9 cellular contexts compared by ENCODE assay signal in genomic region chr6:3228791-3229565, GRCh38. TPM values are rescaled to one million over a fixed set of nuclear protein-coding genes. Genes with fewer than 3 reads are reported as not detected.
DNase-seq lines count a peak whose midpoint lies in the region; ATAC-seq and TF ChIP-seq lines count a peak whose summit lies in the region.
"Had no signal": no experiment of that assay in that cellular context is flagged by ENCODE, and none has a peak within 500 bp of the region (broad histone marks: within the 10 kb centered on the region; RNA-seq: fewer than 3 reads in every experiment).

No MANE protein-coding gene starts in this region.

- 84% methylated on average over 33 of the region's 62 CpGs for WGBS in mammary epithelial cell (ENCODE audit: low coverage, missing lambda C conversion rate)

- H3K4me2 ChIP-seq in mammary epithelial cell (ENCODE audit: insufficient read depth, low read depth, low read length) = no peak overlapping the region

- no peak overlapping the region for H3K9ac ChIP-seq in mammary epithelial cell (ENCODE audit: insufficient read depth, low read length)
- no peak overlapping the region for H3K9ac ChIP-seq in SK-N-MC (ENCODE audit: insufficient read length)

- H3K79me2 ChIP-seq in mammary epithelial cell (ENCODE audit: insufficient read depth, low read length) = no peaks in the 10 kb centered on the region

- H3K27ac ChIP-seq in breast epithelium = no peak overlapping the region
- no peak overlapping the region for H3K27ac ChIP-seq in mammary epithelial cell (ENCODE audit: insufficient read depth, low read depth, low read length)
- no peak overlapping the region for H3K27ac ChIP-seq in SK-N-MC

- no peak for TF ChIP-seq POLR2A in breast epithelium (IDR thresholded peaks at IDR 0.05)

- dilution Hi-C loops in mammary epithelial cell (cut with HindIII; ENCODE audit: low sequenced_read_pairs) = no loop called here

- intact Hi-C loops in breast epithelium (cut with DNase I; ENCODE audit: low total_unique reads) = no loop called here
- intact Hi-C loops in mammary epithelial cell (cut with micrococcal nuclease) = no loop called here

- DNase-seq in breast epithelium (ENCODE audit: low spot score in 2 of 2) (no peak), mammary epithelial cell (no peak), SK-N-MC (ENCODE audit: low read depth, low spot score) (no peak), ecto neural progenitor cell (ENCODE audit: low spot score) (peak; percentile 82), retina (peak; percentile 95), 8988T (no peak), superior temporal gyrus (ENCODE audit: extremely low spot score) (no peak)
- DNase-seq: DND-41 had no signal

- H3K36me3 ChIP-seq in breast epithelium = no peaks in the 10 kb centered on the region
- H3K36me3 ChIP-seq in mammary epithelial cell (ENCODE audit: insufficient read depth, low read length) = no peaks in the 10 kb centered on the region
- H3K36me3 ChIP-seq in SK-N-MC (ENCODE audit: insufficient read depth, low read length) = peaks cover 6% of the 10 kb centered on the region; the same call in 1 of the 2 replicates

- CTCF ChIA-PET in mammary epithelial cell (lab: Charles Lee; ENCODE audit: low non-redundant PET) = interaction anchor here (0.6 kb wide), 1 partner anchor 72 kb away, joined by 4 read pairs; the partner anchor contains the start of gene TUBB2A

- no peaks in the 10 kb centered on the region for H3K9me3 ChIP-seq in breast epithelium
- no peaks in the 10 kb centered on the region for H3K9me3 ChIP-seq in mammary epithelial cell (replicated peaks; ENCODE audit: insufficient read depth, low read length)
- H3K9me3 ChIP-seq in SK-N-MC (ENCODE audit: low read depth, low read length) = no peaks in the 10 kb centered on the region

- H3K4me3 ChIP-seq in breast epithelium (peak overlapping the region; percentile 37 to 71 (median 50)), mammary epithelial cell (replicated peaks in 1 of 3; ENCODE audit: insufficient read depth in 1 of 3, low read depth in 2 of 3, low read length in 3 of 3) (no peak overlapping the region), SK-N-MC (peak overlapping the region; percentile 90)

- TF ChIP-seq CTCF in breast epithelium (IDR thresholded peaks at IDR 0.05) = no peak
- TF ChIP-seq CTCF in mammary epithelial cell (conservative IDR thresholded peaks at IDR 0.05 in 1 of 2, IDR thresholded peaks at IDR 0.05 in 1 of 2; ENCODE audit: extremely low read depth in 1 of 2, insufficient read depth in 1 of 2, low read depth in 1 of 2, low read length in 2 of 2) = no peak

- H3K27me3 ChIP-seq in breast epithelium (peaks cover 5 to 39% of the 10 kb centered on the region in 2 donors), mammary epithelial cell (ENCODE audit: insufficient read depth, low read length) (peaks cover 29% of the 10 kb centered on the region)

- in situ Hi-C loops in mammary epithelial cell (cut with MboI; ENCODE audit: low sequenced_read_pairs in 2 of 2) = no loop called here

- BruUV-seq in mammary epithelial cell (replicated peaks; lab: Mats Ljungman, UMichigan) = no TSS peak

- no peak for ATAC-seq in GM19351 (IDR thresholded peaks at IDR 0.05; ENCODE audit: unreplicated experiment)

- H3K4me1 ChIP-seq in breast epithelium = peaks cover 11 to 25% of the 10 kb centered on the region in 2 donors
- H3K4me1 ChIP-seq in mammary epithelial cell (ENCODE audit: insufficient read depth, low read length) = peaks cover 25% of the 10 kb centered on the region

- H4K20me1 ChIP-seq in mammary epithelial cell (ENCODE audit: insufficient read depth, low read length) = no peaks in the 10 kb centered on the region

- no peak overlapping the region for H2AFZ ChIP-seq in mammary epithelial cell (ENCODE audit: low read depth, low read length)

RNA-seq across cellular contexts. Expression of gene TUBB2B, which starts 1.5 kb away (rescaled TPM):
- total RNA-seq in breast epithelium (1 to 10 TPM; 4.2 to 7.5 (median 7.3) TPM), mammary epithelial cell (10 to 100 TPM in 1 of 2 donors, 1 to 10 TPM in 1; 3.1 to 31.8 TPM)
- polyA plus RNA-seq in mammary epithelial cell = 5.7 TPM
- 3.5 TPM for polyA minus RNA-seq in mammary epithelial cell

RNA-seq across cellular contexts. Expression of gene PSMG4, which starts 29.8 kb away (rescaled TPM):
- total RNA-seq in breast epithelium = 10 to 100 TPM; 24.3 to 26.9 (median 24.6) TPM
- 10 to 100 TPM; 14.3 to 29.9 TPM for total RNA-seq in mammary epithelial cell
- polyA plus RNA-seq in mammary epithelial cell = 26.1 TPM
- polyA minus RNA-seq in mammary epithelial cell = 6.7 TPM

Comparison
In these comparisons a context has a peak if more than half of its experiments do, and no peak if none do; other contexts are left out.
1. H3K4me3 ChIP-seq: peak in breast epithelium (3 of 3) and SK-N-MC (single experiment); none in mammary epithelial cell (0 of 3).
2. DNase-seq: peak in ecto neural progenitor cell (single experiment) and retina (single experiment); none in breast epithelium (0 of 2), mammary epithelial cell (single experiment), SK-N-MC (single experiment), 8988T (single experiment) and superior temporal gyrus (single experiment).